8 cellular contexts compared by ENCODE assay signal in the genomic region with DNA sequence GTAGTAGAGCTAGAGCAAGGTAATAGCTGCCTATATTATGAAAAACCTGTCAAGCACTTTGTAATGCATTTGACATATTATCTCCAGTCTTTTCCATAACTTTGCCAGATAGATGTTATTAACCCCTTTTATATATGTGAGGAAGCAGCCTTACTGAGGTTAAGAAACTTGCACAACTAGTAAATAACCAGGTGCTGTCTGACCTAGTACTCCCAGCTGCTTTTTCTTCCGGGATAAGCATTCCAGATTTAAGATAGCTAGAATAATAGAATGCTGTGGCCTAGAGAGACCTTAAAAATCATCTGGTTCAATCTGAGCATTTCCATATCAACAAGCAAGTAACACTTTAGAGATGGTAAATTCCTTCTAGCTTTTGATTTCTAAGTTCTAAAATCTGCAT. TPM values are rescaled to one million over a fixed set of nuclear protein-coding genes. Genes with fewer than 3 reads are reported as not detected.
A peak's percentile ranks its signal among the peaks of the same experiment; 100 is the strongest.
DNase-seq lines count a peak whose midpoint lies in the region; ATAC-seq and TF ChIP-seq lines count a peak whose summit lies in the region.

No MANE protein-coding gene starts in this region.

- CTCF ChIA-PET in activated CD4-positive, alpha-beta memory T cell treated with anti-CD3 and anti-CD28 coated beads for 36 hours (lab: Charles Lee): interaction anchor here (0.6 to 4.3 kb wide), 5 partner anchors 9 to 390 kb away, joined by 3 to 31 read pairs (median 4); a partner anchor contains a TSS

- peak overlapping the region in 4 of 5 donors; percentile 95 to 99 (median 97) for H3K27ac ChIP-seq in stomach

- peaks cover 48% of the 10 kb centered on the region for H3K4me1 Mint-ChIP-seq in activated CD4-positive, alpha-beta memory T cell treated with anti-CD3 and anti-CD28 coated beads for 36 hours (ENCODE audit: low read depth)
- peaks cover 54 to 85% of the 10 kb centered on the region in 2 donors for H3K4me1 Mint-ChIP-seq in immature natural killer cell

- no peak for TF ChIP-seq CTCF in stomach (IDR thresholded peaks at IDR 0.05)

- intact Hi-C loops in activated CD4-positive, alpha-beta memory T cell treated with anti-CD3 and anti-CD28 coated beads for 36 hours (cut with micrococcal nuclease): loop anchor here (10.0 kb wide), 3 partner anchors 339 to 629 kb away; no protein-coding TSS in a partner anchor
- intact Hi-C loops in stomach (cut with DNase I; ENCODE audit: low total_unique reads): no loop called here

- peak overlapping the region; percentile 74 to 82 (median 78) for H3K4me3 ChIP-seq in stomach

- H3K27me3 ChIP-seq in stomach: no peaks in the 10 kb centered on the region

- peaks cover 7% of the 10 kb centered on the region for H3K36me3 Mint-ChIP-seq in activated CD4-positive, alpha-beta memory T cell treated with anti-CD3 and anti-CD28 coated beads for 36 hours
- H3K36me3 Mint-ChIP-seq in immature natural killer cell: peaks cover 0 to 6% (median 6%) of the 10 kb centered on the region in 3 donors

- H3K27me3 Mint-ChIP-seq in activated CD4-positive, alpha-beta memory T cell treated with anti-CD3 and anti-CD28 coated beads for 36 hours: no peaks in the 10 kb centered on the region
- peaks cover 7 to 16% (median 12%) of the 10 kb centered on the region in 3 donors for H3K27me3 Mint-ChIP-seq in immature natural killer cell (ENCODE audit: low read depth in 3 of 3)

- no peaks in the 10 kb centered on the region for H3K9me3 Mint-ChIP-seq in activated CD4-positive, alpha-beta memory T cell treated with anti-CD3 and anti-CD28 coated beads for 36 hours
- no peaks in the 10 kb centered on the region for H3K9me3 Mint-ChIP-seq in immature natural killer cell

- TF ChIP-seq POLR2A in stomach (IDR thresholded peaks at IDR 0.05): no peak
- TF ChIP-seq POLR2A in erythroblast (IDR thresholded peaks at IDR 0.05; ENCODE audit: low read length): no peak

- no peak for ATAC-seq in HG02623 (IDR thresholded peaks at IDR 0.05; ENCODE audit: unreplicated experiment)

- H3K36me3 ChIP-seq in stomach: no peaks in the 10 kb centered on the region

- H3K4me1 ChIP-seq in stomach: peaks cover 21 to 66% (median 52%) of the 10 kb centered on the region in 4 donors

- no peak for TF ChIP-seq EP300 in stomach (IDR thresholded peaks at IDR 0.05)

- no peak overlapping the region for H3K27ac Mint-ChIP-seq in activated CD4-positive, alpha-beta memory T cell treated with anti-CD3 and anti-CD28 coated beads for 36 hours
- H3K27ac Mint-ChIP-seq in immature natural killer cell: peak overlapping the region; percentile 97 to 100 (median 99)

- DNase-seq in DMS79 treated with DMSO at 0.1 percent for 48 hours (lab: John Stamatoyannopoulos, UW) (peak; percentile 37), DMS79 (lab: John Stamatoyannopoulos, UW) (no peak), immature natural killer cell (no peak), stomach (no peak), iPS-NIHi11 (ENCODE audit: low spot score) (no peak), erythroblast (lab: John Stamatoyannopoulos, UW) (no peak)
- DNase-seq in activated CD4-positive, alpha-beta memory T cell treated with anti-CD3 and anti-CD28 coated beads for 36 hours: no peak

- no peaks in the 10 kb centered on the region for H3K9me3 ChIP-seq in stomach

- WGBS in stomach, 5 donors: 4 to 17% (median 5%) methylated on average over 1 of the region's 1 CpG

- H3K4me3 Mint-ChIP-seq in activated CD4-positive, alpha-beta memory T cell treated with anti-CD3 and anti-CD28 coated beads for 36 hours: peak overlapping the region; percentile 100
- peak overlapping the region; percentile 98 to 100 (median 100) for H3K4me3 Mint-ChIP-seq in immature natural killer cell

- POLR2A ChIA-PET in activated CD4-positive, alpha-beta memory T cell treated with anti-CD3 and anti-CD28 coated beads for 36 hours (lab: Charles Lee): interaction anchor here (1.2 to 3.8 kb wide), 3 partner anchors 10 to 310 kb away, joined by 3 to 34 read pairs (median 20); a partner anchor contains a TSS

RNA-seq across cellular contexts. Expression of a gene that starts 1.6 kb away (rescaled TPM):
- 10 to 100 TPM; 64.3 to 65.3 TPM for total RNA-seq in activated CD4-positive, alpha-beta memory T cell treated with anti-CD3 and anti-CD28 coated beads for 36 hours
- polyA plus RNA-seq in immature natural killer cell: 10 to 100 TPM; 75.3 to 92.6 (median 86.4) TPM
- total RNA-seq in stomach: 10 to 100 TPM; 25.2 to 95.5 (median 50.3) TPM
- polyA plus RNA-seq in stomach: 10 to 100 TPM; 29.4 to 31.0 (median 30.2) TPM
